Comparison of ENCODE assay signal across 10 cellular contexts in genomic region chr17:27466376-27466747, GRCh38. TPM values are rescaled to one million over a fixed set of nuclear protein-coding genes. Genes with fewer than 3 reads are reported as not detected.
DNase-seq lines count a peak whose midpoint lies in the region; ATAC-seq and TF ChIP-seq lines count a peak whose summit lies in the region.
"Had no signal": no experiment of that assay in that cellular context is flagged by ENCODE, and none has a peak within 500 bp of the region (broad histone marks: within the 10 kb centered on the region; RNA-seq: fewer than 3 reads in every experiment).

No MANE protein-coding gene starts in this region.

- DNase-seq in DND-41: no peak
- peak; percentile 58 to 69 for DNase-seq in NOMO-1 (lab: John Stamatoyannopoulos, UW; ENCODE audit: unreplicated experiment in 2 of 2)
- no peak for DNase-seq in right cardiac atrium
- no peak for DNase-seq in kidney glomerular epithelial cell (lab: John Stamatoyannopoulos, UW)
- no peak for DNase-seq in superior temporal gyrus (ENCODE audit: extremely low spot score)
- no peak for DNase-seq in NCI-H2227 treated with DMSO at 0.1 percent for 48 hours (lab: John Stamatoyannopoulos, UW)
- DNase-seq in coronary artery (ENCODE audit: low spot score): no peak
- DNase-seq: left cardiac atrium had no signal

- H4K20me1 ChIP-seq in DND-41 (ENCODE audit: insufficient read depth, low read length): no peaks in the 10 kb centered on the region

- H3K27ac ChIP-seq in DND-41 (ENCODE audit: low read length) (no peak overlapping the region), right cardiac atrium (ENCODE audit: low read length) (peak overlapping the region; percentile 63), coronary artery (peak overlapping the region in 1 of 2 donors; percentile 42)
- H3K27ac ChIP-seq: cardiac muscle cell had no signal

- H3K4me2 ChIP-seq in DND-41 (ENCODE audit: insufficient read depth, low read length): no peak overlapping the region

- no peak overlapping the region for H3K4me3 ChIP-seq in DND-41 (ENCODE audit: low read depth in 1 of 2, low read length in 2 of 2)
- H3K4me3 ChIP-seq in right cardiac atrium (ENCODE audit: low read length): no peak overlapping the region
- no peak overlapping the region for H3K4me3 ChIP-seq in coronary artery
- H3K4me3 ChIP-seq: cardiac muscle cell had no signal

- H3K79me2 ChIP-seq in DND-41 (ENCODE audit: insufficient read depth, low read length): no peaks in the 10 kb centered on the region

- WGBS in right cardiac atrium: 52% methylated on average over 3 of the region's 3 CpGs

- TF ChIP-seq CTCF in DND-41 (IDR thresholded peaks at IDR 0.05; ENCODE audit: borderline replicate concordance, extremely low read depth, low read length, poor library complexity, severe bottlenecking) (no peak), coronary artery (IDR thresholded peaks at IDR 0.05) (no peak)

- no peak overlapping the region for H2AFZ ChIP-seq in DND-41 (ENCODE audit: low read depth, low read length)

- H3K27me3 ChIP-seq in DND-41 (ENCODE audit: insufficient read depth, low read length, poor library complexity): no peaks in the 10 kb centered on the region
- no peaks in the 10 kb centered on the region for H3K27me3 ChIP-seq in right cardiac atrium (ENCODE audit: control insufficient read depth, insufficient read depth)
- H3K27me3 ChIP-seq: cardiac muscle cell had no signal

- ATAC-seq in DND-41 (ENCODE audit: insufficient read depth, low read depth) (0 out of 3 replicates have a peak, but pooled peaks have one; percentile 33), GM21528 (IDR thresholded peaks at IDR 0.05; ENCODE audit: low FRiP score, unreplicated experiment) (peak; percentile 24), right cardiac atrium (peak; percentile 43 to 49)

- no peaks in the 10 kb centered on the region for H3K4me1 ChIP-seq in DND-41 (ENCODE audit: insufficient read depth, low read length)
- peaks cover 8% of the 10 kb centered on the region for H3K4me1 ChIP-seq in right cardiac atrium (ENCODE audit: control insufficient read depth, insufficient read depth, low read length)

- no peaks in the 10 kb centered on the region for H3K36me3 ChIP-seq in DND-41 (ENCODE audit: insufficient read depth, low read length)
- H3K36me3 ChIP-seq: cardiac muscle cell had no signal

- intact Hi-C loops in right cardiac atrium (cut with DNase I): no loop called here

- H3K9ac ChIP-seq in DND-41 (ENCODE audit: low read depth, low read length): no peak overlapping the region

- H3K9me3 ChIP-seq in DND-41 (ENCODE audit: insufficient read depth, low read length, severe bottlenecking) (no peaks in the 10 kb centered on the region), right cardiac atrium (ENCODE audit: control insufficient read depth, low read length) (no peaks in the 10 kb centered on the region)

RNA-seq across cellular contexts. Expression of gene KSR1, which starts 10.1 kb away (rescaled TPM):
- total RNA-seq in right cardiac atrium: 10 to 100 TPM; 13.1 to 22.7 (median 14.1) TPM
- 8.7 TPM for polyA plus RNA-seq in right cardiac atrium

Comparison
In these comparisons a context has a peak if more than half of its experiments do, and no peak if none do; other contexts are left out.
1. DNase-seq: peak in NOMO-1 (2 of 2); none in DND-41 (single experiment), right cardiac atrium (0 of 3), kidney glomerular epithelial cell (single experiment), superior temporal gyrus (single experiment), NCI-H2227 treated with DMSO at 0.1 percent for 48 hours (single experiment) and coronary artery (single experiment).
2. Peak in every context shown above with its lines, with median percentiles within 50 percentile points of each other: ATAC-seq.